In the genomic region with DNA sequence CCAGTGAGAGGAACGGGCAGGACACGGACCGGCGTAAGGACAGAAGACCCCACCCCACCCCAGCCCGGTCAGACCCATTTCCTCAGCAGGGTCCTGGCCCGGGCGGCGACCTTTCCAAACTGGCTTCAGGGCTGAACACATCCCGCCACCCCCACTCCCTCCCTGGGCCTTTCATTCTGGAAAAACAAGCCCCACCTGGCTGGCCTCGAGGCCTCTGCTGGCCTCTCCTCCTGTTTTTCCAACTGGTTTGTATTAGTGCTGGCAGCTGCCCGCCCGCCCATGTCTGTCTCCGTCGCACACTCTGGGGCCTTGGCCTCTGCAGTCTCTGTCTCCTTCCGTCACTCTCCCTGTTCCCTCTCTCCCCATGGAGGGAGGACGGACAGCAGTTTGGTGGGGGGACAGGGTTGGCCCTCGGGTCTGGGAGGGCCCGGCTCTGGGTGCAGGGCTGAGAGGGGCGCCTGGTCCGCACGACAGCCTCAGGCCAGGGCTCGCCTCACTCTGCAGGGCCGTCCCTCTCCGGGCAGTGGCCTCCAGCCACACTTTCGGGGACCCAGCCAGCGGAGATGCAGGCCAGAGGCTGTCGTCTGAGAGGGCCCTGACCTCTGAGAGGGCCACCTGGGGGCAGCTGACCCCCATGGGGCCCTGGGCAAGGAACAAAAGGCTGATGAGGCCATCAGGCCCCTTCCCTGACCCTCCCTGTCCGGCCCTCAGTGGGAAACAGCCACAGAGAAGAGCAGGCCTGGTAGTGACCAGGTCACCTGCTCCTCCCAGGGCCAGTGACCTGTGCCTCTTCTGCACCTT, we compare ENCODE assay signal across 10 cellular contexts. TPM values are rescaled to one million over a fixed set of nuclear protein-coding genes. Genes with fewer than 3 reads are reported as not detected.
DNase-seq lines count a peak whose midpoint lies in the region; ATAC-seq and TF ChIP-seq lines count a peak whose summit lies in the region.
"Had no signal": no experiment of that assay in that cellular context is flagged by ENCODE, and none has a peak within 500 bp of the region (broad histone marks: within the 10 kb centered on the region; RNA-seq: fewer than 3 reads in every experiment).

No MANE protein-coding gene starts in this region.

- H3K27me3 ChIP-seq in GM23248 (replicated peaks; ENCODE audit: insufficient read depth): no peaks in the 10 kb centered on the region
- no peaks in the 10 kb centered on the region for H3K27me3 ChIP-seq in ascending aorta
- H3K27me3 ChIP-seq in right atrium auricular region: peaks cover 0 to 5% of the 10 kb centered on the region in 2 donors

- H3K27ac ChIP-seq in GM23248 (peak overlapping the region; percentile 99), ascending aorta (peak overlapping the region; percentile 90 to 92), right atrium auricular region (peak overlapping the region; percentile 77 to 88), skin epidermis (peak overlapping the region in 20 of 21 experiments; percentile 54 to 97 (median 84))

- H4K20me1 ChIP-seq in GM23248 (ENCODE audit: insufficient read depth): no peaks in the 10 kb centered on the region

- peak overlapping the region; percentile 94 for H3K4me3 ChIP-seq in GM23248
- peak overlapping the region in 1 of 2 donors; percentile 12 for H3K4me3 ChIP-seq in ascending aorta
- H3K4me3 ChIP-seq in right atrium auricular region: peak overlapping the region in 1 of 2 donors; percentile 55
- peak overlapping the region in 1 of 7 experiments; percentile 4 for H3K4me3 ChIP-seq in skin epidermis

- no peaks in the 10 kb centered on the region for H3K9me3 ChIP-seq in GM23248 (ENCODE audit: low read depth)
- no peaks in the 10 kb centered on the region for H3K9me3 ChIP-seq in ascending aorta
- H3K9me3 ChIP-seq in right atrium auricular region: no peaks in the 10 kb centered on the region

- TF ChIP-seq CTCF in ascending aorta (IDR thresholded peaks at IDR 0.05): no peak
- no peak for TF ChIP-seq CTCF in right atrium auricular region (IDR thresholded peaks at IDR 0.05)

- peaks cover 45% of the 10 kb centered on the region for H3K79me2 ChIP-seq in GM23248 (ENCODE audit: insufficient read depth)

- ATAC-seq in GM21381 (IDR thresholded peaks at IDR 0.05; ENCODE audit: unreplicated experiment): no peak

- H2AFZ ChIP-seq in GM23248: no peak overlapping the region

- intact Hi-C loops in ascending aorta (cut with DNase I): loop anchor here (2.0 kb wide), 1 partner anchor 15 kb away; the partner anchor contains the start of gene AURKAIP1

- in situ Hi-C loops in GM23248 (cut with MboI): no loop called here

- peak overlapping the region; percentile 96 for H3K9ac ChIP-seq in GM23248

- H3K4me2 ChIP-seq in GM23248 (ENCODE audit: unreplicated experiment): peak overlapping the region; percentile 80

- H3F3A ChIP-seq in GM23248 (ENCODE audit: insufficient read depth): peaks cover 28% of the 10 kb centered on the region

- WGBS in GM23248 (ENCODE audit: low coverage in 1 of 2, low lambda C conversion rate in 2 of 2, missing lambda C conversion rate in 2 of 2), 2 experiments: 2 to 3% methylated on average over 17 to 28 of the region's 28 CpGs

- DNase-seq in GM23248 (peak; percentile 95), ascending aorta (ENCODE audit: low spot score in 2 of 2) (no peak), right atrium auricular region (ENCODE audit: low spot score) (no peak), DMS79 treated with DMSO at 0.1 percent for 48 hours (lab: John Stamatoyannopoulos, UW) (no peak), RKO (ENCODE audit: low spot score) (no peak)
- DNase-seq in activated CD4-positive, CD25-positive, alpha-beta regulatory T cell (lab: John Stamatoyannopoulos, UW): no peak
- DNase-seq: activated naive CD8-positive, alpha-beta T cell treated with anti-CD3 and anti-CD28 coated beads, Interleukin-2, amount 10 ng/mL, durations not matched to agents 7 days and 5 days had no signal

- H3K4me1 ChIP-seq in GM23248 (ENCODE audit: insufficient read depth): peaks cover 36% of the 10 kb centered on the region
- H3K4me1 ChIP-seq in ascending aorta: peaks cover 27 to 55% of the 10 kb centered on the region in 2 donors
- H3K4me1 ChIP-seq in right atrium auricular region: peaks cover 0 to 62% of the 10 kb centered on the region in 2 donors

- no peaks in the 10 kb centered on the region for H3K36me3 ChIP-seq in GM23248 (ENCODE audit: low read depth)
- peaks cover 0 to under 1% of the 10 kb centered on the region in 2 donors for H3K36me3 ChIP-seq in ascending aorta
- H3K36me3 ChIP-seq in right atrium auricular region: no peaks in the 10 kb centered on the region

- no peaks in the 10 kb centered on the region for H3K9me2 ChIP-seq in GM23248 (ENCODE audit: insufficient read depth)

RNA-seq across cellular contexts. Expression of gene MXRA8, which starts 1.5 kb away (rescaled TPM):
- total RNA-seq in GM23248 (2014; rRNA removed; shearing (Covaris generic)): 1,040 and 1,228 TPM in 2 replicates
- polyA plus RNA-seq in GM23248 (2016; fragmentation: Nextera tagmentation; extraction: Ambion mirVana): 584 and 609 TPM in 2 replicates
- 345 TPM for total RNA-seq in ascending aorta
- 10 to 100 TPM; 53.4 to 58.6 TPM for total RNA-seq in right atrium auricular region

RNA-seq across cellular contexts. Expression of gene DVL1, which starts 10.7 kb away (rescaled TPM):
- total RNA-seq in GM23248 (2014; rRNA removed; shearing (Covaris generic)): 113 and 119 TPM in 2 replicates
- 8.6 and 9.9 TPM in 2 replicates for polyA plus RNA-seq in GM23248 (2016; fragmentation: Nextera tagmentation; extraction: Ambion mirVana)
- total RNA-seq in ascending aorta (66.7 TPM), right atrium auricular region (10 to 100 TPM; 75.0 to 80.2 TPM)

RNA-seq across cellular contexts. Expression of gene AURKAIP1, which starts 15.1 kb away (rescaled TPM):
- 118 and 120 TPM in 2 replicates for total RNA-seq in GM23248 (2014; rRNA removed; shearing (Covaris generic))
- polyA plus RNA-seq in GM23248 (2016; fragmentation: Nextera tagmentation; extraction: Ambion mirVana): 216 and 218 TPM in 2 replicates
- total RNA-seq in ascending aorta (247 TPM), right atrium auricular region (100 to 1,000 TPM; 155 to 159 TPM)

RNA-seq across cellular contexts. Expression of gene TAS1R3, which starts 28.8 kb away (rescaled TPM):
- total RNA-seq in GM23248 (2014; rRNA removed; shearing (Covaris generic)): 0.54 TPM in 1 of 2 replicates, not detected in the other
- polyA plus RNA-seq in GM23248 (2016; fragmentation: Nextera tagmentation; extraction: Ambion mirVana): 0.24 TPM in 1 of 2 replicates, not detected in the other
- total RNA-seq in ascending aorta: 2.7 TPM
- under 1 TPM; 0.30 to 0.35 TPM for total RNA-seq in right atrium auricular region
- total RNA-seq: M059J had no signal

RNA-seq across cellular contexts. Expression of gene CPTP, which starts 35.3 kb away (rescaled TPM):
- 30.5 and 39.0 TPM in 2 replicates for total RNA-seq in GM23248 (2014; rRNA removed; shearing (Covaris generic))
- polyA plus RNA-seq in GM23248 (2016; fragmentation: Nextera tagmentation; extraction: Ambion mirVana): 28.0 and 33.2 TPM in 2 replicates
- total RNA-seq in ascending aorta (71.3 TPM), right atrium auricular region (10 to 100 TPM; 35.6 to 64.1 TPM)
